In genomic region chrX:37753384-37753783, GRCh38 we compare ENCODE assay signal across 16 cellular contexts. TPM values are rescaled to one million over a fixed set of nuclear protein-coding genes. Genes with fewer than 3 reads are reported as not detected.
DNase-seq lines count a peak whose midpoint lies in the region; ATAC-seq and TF ChIP-seq lines count a peak whose summit lies in the region.
"Had no signal": no experiment of that assay in that cellular context is flagged by ENCODE, and none has a peak within 500 bp of the region (broad histone marks: within the 10 kb centered on the region; RNA-seq: fewer than 3 reads in every experiment).

No MANE protein-coding gene starts in this region.

- no peak overlapping the region for H3K9ac ChIP-seq in MM.1S (ENCODE audit: low read length)
- H3K9ac ChIP-seq: neural progenitor cell had no signal

- H3K9me3 ChIP-seq in MM.1S (replicated peaks; ENCODE audit: insufficient read depth, low read length) (no peaks in the 10 kb centered on the region), upper lobe of left lung (no peaks in the 10 kb centered on the region), right lobe of liver (no peaks in the 10 kb centered on the region)
- H3K9me3 ChIP-seq: left lung had no signal

- no peak for TF ChIP-seq CTCF in MM.1S (IDR thresholded peaks at IDR 0.05; ENCODE audit: low read length)
- no peak for TF ChIP-seq CTCF in activated CD8-positive, alpha-beta T cell treated with anti-CD3 and anti-CD28 coated beads for 36 hours (IDR thresholded peaks at IDR 0.05)
- TF ChIP-seq CTCF in upper lobe of left lung (IDR thresholded peaks at IDR 0.05), result no peak
- TF ChIP-seq CTCF in right lobe of liver (IDR thresholded peaks at IDR 0.05), result no peak

- H3K4me1 ChIP-seq in MM.1S (ENCODE audit: low read length) (peaks cover 51% of the 10 kb centered on the region), upper lobe of left lung (no peaks in the 10 kb centered on the region), right lobe of liver (no peaks in the 10 kb centered on the region)
- H3K4me1 ChIP-seq: neural progenitor cell had no signal

- no peaks in the 10 kb centered on the region for H4K20me1 ChIP-seq in MM.1S (ENCODE audit: insufficient read depth, low read length)

- peak; percentile 34 for ATAC-seq in activated CD8-positive, alpha-beta T cell treated with anti-CD3 and anti-CD28 coated beads for 36 hours
- ATAC-seq in upper lobe of left lung (ENCODE audit: low FRiP score in 2 of 2) (peak; percentile 23 to 45), GM21619 (IDR thresholded peaks at IDR 0.05; ENCODE audit: unreplicated experiment) (no peak), GM21528 (IDR thresholded peaks at IDR 0.05; ENCODE audit: low FRiP score, unreplicated experiment) (no peak), right lobe of liver (no peak)
- ATAC-seq: activated CD4-positive, CD25-positive, alpha-beta regulatory T cell treated with anti-CD3 and anti-CD28 coated beads, Interleukin-2, amount 50 U/mL, for 24 hours; left lung; sciatic nerve had no signal

- POLR2A ChIA-PET in activated CD4-positive, alpha-beta memory T cell treated with anti-CD3 and anti-CD28 coated beads, Interleukin-2, amount 10 ng/mL, durations not matched to agents 7 days and 5 days (lab: Charles Lee), result interaction anchor here (1.6 kb wide), 1 partner anchor 72 kb away, joined by 7 read pairs; no protein-coding TSS in a partner anchor
- POLR2A ChIA-PET in activated CD4-positive, alpha-beta memory T cell treated with anti-CD3 and anti-CD28 coated beads for 36 hours (lab: Charles Lee), result no interaction called here
- POLR2A ChIA-PET in activated CD8-positive, alpha-beta T cell treated with anti-CD3 and anti-CD28 coated beads for 36 hours (lab: Charles Lee), result no interaction called here

- H2AFZ ChIP-seq in MM.1S (ENCODE audit: low read length), result no peak overlapping the region
- H2AFZ ChIP-seq: neural progenitor cell had no signal

- H3K4me3 Mint-ChIP-seq in activated CD4-positive, alpha-beta memory T cell treated with anti-CD3 and anti-CD28 coated beads, Interleukin-2, amount 10 ng/mL, durations not matched to agents 7 days and 5 days, result no peak overlapping the region
- no peak overlapping the region for H3K4me3 Mint-ChIP-seq in activated CD4-positive, alpha-beta memory T cell treated with anti-CD3 and anti-CD28 coated beads for 36 hours
- H3K4me3 Mint-ChIP-seq in activated CD8-positive, alpha-beta T cell treated with anti-CD3 and anti-CD28 coated beads for 36 hours, result no peak overlapping the region
- H3K4me3 Mint-ChIP-seq: activated T-cell treated with anti-CD3 and anti-CD28 coated beads, Interleukin-2, amount 50 U/mL, for 4 hours; neural progenitor cell had no signal

- H3K27ac ChIP-seq in MM.1S (ENCODE audit: low read length) (peak overlapping the region; percentile 99; the same call in 1 of the 2 replicates), upper lobe of left lung (no peak overlapping the region), right lobe of liver (no peak overlapping the region)
- H3K27ac ChIP-seq: neural progenitor cell had no signal

- TF ChIP-seq EP300 in upper lobe of left lung (IDR thresholded peaks at IDR 0.05), result no peak

- H3K27me3 ChIP-seq in MM.1S (replicated peaks; ENCODE audit: insufficient read depth, low read length), result no peaks in the 10 kb centered on the region
- H3K27me3 ChIP-seq in upper lobe of left lung, result no peaks in the 10 kb centered on the region
- H3K27me3 ChIP-seq in right lobe of liver, result peaks cover 5% of the 10 kb centered on the region in 2 donors
- H3K27me3 ChIP-seq: left lung, neural progenitor cell had no signal

- CTCF ChIA-PET in activated CD4-positive, alpha-beta memory T cell treated with anti-CD3 and anti-CD28 coated beads, Interleukin-2, amount 10 ng/mL, durations not matched to agents 7 days and 5 days (lab: Charles Lee), result interaction anchor here (1.2 kb wide), 1 partner anchor 72 kb away, joined by 7 read pairs; no protein-coding TSS in a partner anchor
- CTCF ChIA-PET in activated CD4-positive, alpha-beta memory T cell treated with anti-CD3 and anti-CD28 coated beads for 36 hours (lab: Charles Lee), result interaction anchor here (0.6 kb wide), 1 partner anchor 420 kb away, joined by 3 read pairs; no protein-coding TSS in a partner anchor
- CTCF ChIA-PET in activated CD8-positive, alpha-beta T cell treated with anti-CD3 and anti-CD28 coated beads for 36 hours (lab: Charles Lee), result interaction anchor here (1.9 to 3.6 kb wide), 2 partner anchors 8 to 72 kb away, joined by 10 to 18 read pairs; no protein-coding TSS in a partner anchor

- peaks cover 3% of the 10 kb centered on the region for H3K36me3 Mint-ChIP-seq in activated CD4-positive, alpha-beta memory T cell treated with anti-CD3 and anti-CD28 coated beads, Interleukin-2, amount 10 ng/mL, durations not matched to agents 7 days and 5 days (ENCODE audit: low read depth)
- no peaks in the 10 kb centered on the region for H3K36me3 Mint-ChIP-seq in activated CD4-positive, alpha-beta memory T cell treated with anti-CD3 and anti-CD28 coated beads for 36 hours
- H3K36me3 Mint-ChIP-seq in activated CD8-positive, alpha-beta T cell treated with anti-CD3 and anti-CD28 coated beads for 36 hours (ENCODE audit: low read depth), result no peaks in the 10 kb centered on the region
- H3K36me3 Mint-ChIP-seq: neural progenitor cell had no signal

- peaks cover 28% of the 10 kb centered on the region for H3F3A ChIP-seq in MM.1S (ENCODE audit: insufficient read depth, low read length)

- intact Hi-C loops in activated CD4-positive, alpha-beta memory T cell treated with anti-CD3 and anti-CD28 coated beads for 36 hours (cut with micrococcal nuclease), result no loop called here
- intact Hi-C loops in activated CD8-positive, alpha-beta T cell treated with anti-CD3 and anti-CD28 coated beads for 36 hours (cut with micrococcal nuclease), result no loop called here
- intact Hi-C loops in right lobe of liver (cut with DNase I), result no loop called here

- no peaks in the 10 kb centered on the region for H3K27me3 Mint-ChIP-seq in activated CD4-positive, alpha-beta memory T cell treated with anti-CD3 and anti-CD28 coated beads, Interleukin-2, amount 10 ng/mL, durations not matched to agents 7 days and 5 days
- no peaks in the 10 kb centered on the region for H3K27me3 Mint-ChIP-seq in activated CD4-positive, alpha-beta memory T cell treated with anti-CD3 and anti-CD28 coated beads for 36 hours
- H3K27me3 Mint-ChIP-seq in activated CD8-positive, alpha-beta T cell treated with anti-CD3 and anti-CD28 coated beads for 36 hours, result no peaks in the 10 kb centered on the region

- H3K4me3 ChIP-seq in MM.1S (ENCODE audit: low read length) (no peak overlapping the region), upper lobe of left lung (no peak overlapping the region), right lobe of liver (no peak overlapping the region)
- H3K4me3 ChIP-seq: left lung, neural progenitor cell had no signal

- H3K36me3 ChIP-seq in MM.1S (replicated peaks; ENCODE audit: insufficient read depth, low read length) (no peaks in the 10 kb centered on the region), upper lobe of left lung (no peaks in the 10 kb centered on the region), right lobe of liver (no peaks in the 10 kb centered on the region)
- H3K36me3 ChIP-seq: left lung, neural progenitor cell had no signal

- no peak for DNase-seq in activated CD4-positive, alpha-beta memory T cell treated with anti-CD3 and anti-CD28 coated beads, Interleukin-2, amount 10 ng/mL, durations not matched to agents 7 days and 5 days
- no peak for DNase-seq in activated CD4-positive, alpha-beta memory T cell treated with anti-CD3 and anti-CD28 coated beads for 36 hours
- DNase-seq in MM.1S (no peak), upper lobe of left lung (no peak), right lobe of liver (no peak)
- peak; percentile 13 for DNase-seq in activated CD8-positive, alpha-beta T cell treated with anti-CD3 and anti-CD28 coated beads for 36 hours
- DNase-seq: 8988T; activated T-cell treated with anti-CD3 and anti-CD28 coated beads, Interleukin-2, amount 50 U/mL, for 4 hours; hypothalamus; left lung had no signal

- no peaks in the 10 kb centered on the region for H3K9me2 ChIP-seq in MM.1S (replicated peaks; ENCODE audit: insufficient read depth, low read length)

- peak overlapping the region; percentile 26 for H3K27ac Mint-ChIP-seq in activated CD4-positive, alpha-beta memory T cell treated with anti-CD3 and anti-CD28 coated beads, Interleukin-2, amount 10 ng/mL, durations not matched to agents 7 days and 5 days
- no peak overlapping the region for H3K27ac Mint-ChIP-seq in activated CD4-positive, alpha-beta memory T cell treated with anti-CD3 and anti-CD28 coated beads for 36 hours
- no peak overlapping the region for H3K27ac Mint-ChIP-seq in activated CD8-positive, alpha-beta T cell treated with anti-CD3 and anti-CD28 coated beads for 36 hours
- H3K27ac Mint-ChIP-seq: neural progenitor cell had no signal

- no peaks in the 10 kb centered on the region for H3K9me3 Mint-ChIP-seq in activated CD4-positive, alpha-beta memory T cell treated with anti-CD3 and anti-CD28 coated beads, Interleukin-2, amount 10 ng/mL, durations not matched to agents 7 days and 5 days
- no peaks in the 10 kb centered on the region for H3K9me3 Mint-ChIP-seq in activated CD4-positive, alpha-beta memory T cell treated with anti-CD3 and anti-CD28 coated beads for 36 hours
- peaks cover 3% of the 10 kb centered on the region for H3K9me3 Mint-ChIP-seq in activated CD8-positive, alpha-beta T cell treated with anti-CD3 and anti-CD28 coated beads for 36 hours
- H3K9me3 Mint-ChIP-seq: activated T-cell treated with anti-CD3 and anti-CD28 coated beads, Interleukin-2, amount 50 U/mL, for 4 hours; neural progenitor cell had no signal

- peaks cover 6% of the 10 kb centered on the region for H3K4me1 Mint-ChIP-seq in activated CD4-positive, alpha-beta memory T cell treated with anti-CD3 and anti-CD28 coated beads, Interleukin-2, amount 10 ng/mL, durations not matched to agents 7 days and 5 days
- peaks cover 15% of the 10 kb centered on the region for H3K4me1 Mint-ChIP-seq in activated CD4-positive, alpha-beta memory T cell treated with anti-CD3 and anti-CD28 coated beads for 36 hours (ENCODE audit: low read depth)
- H3K4me1 Mint-ChIP-seq in activated CD8-positive, alpha-beta T cell treated with anti-CD3 and anti-CD28 coated beads for 36 hours (ENCODE audit: low read depth), result peaks cover 16% of the 10 kb centered on the region
- H3K4me1 Mint-ChIP-seq: neural progenitor cell had no signal

- no peak overlapping the region for H3K4me2 ChIP-seq in MM.1S (ENCODE audit: low read depth, low read length)
- H3K4me2 ChIP-seq: neural progenitor cell had no signal

- H3K79me2 ChIP-seq in MM.1S (ENCODE audit: low read length), result no peaks in the 10 kb centered on the region

- no peak for TF ChIP-seq POLR2A in upper lobe of left lung (IDR thresholded peaks at IDR 0.05)
- TF ChIP-seq POLR2A in right lobe of liver (IDR thresholded peaks at IDR 0.05), result no peak

- WGBS in upper lobe of left lung, 2 donors, result 59 to 70% methylated on average over 2 of the region's 2 CpGs
- WGBS in right lobe of liver (ENCODE audit: insufficient coverage, low coverage, low lambda C conversion rate, missing lambda C conversion rate), result 34% methylated on average over 2 of the region's 2 CpGs

RNA-seq across cellular contexts. Expression of gene CYBB, which starts 26.5 kb away (rescaled TPM):
- total RNA-seq in activated CD4-positive, alpha-beta memory T cell treated with anti-CD3 and anti-CD28 coated beads, Interleukin-2, amount 10 ng/mL, durations not matched to agents 7 days and 5 days, result not detected
- total RNA-seq in activated CD4-positive, alpha-beta memory T cell treated with anti-CD3 and anti-CD28 coated beads for 36 hours, result not detected
- total RNA-seq in activated CD8-positive, alpha-beta T cell treated with anti-CD3 and anti-CD28 coated beads for 36 hours, result under 1 TPM; 0.07 to 0.25 TPM
- total RNA-seq in upper lobe of left lung (100 to 1,000 TPM in 2 of 6 donors, 10 to 100 TPM in 4; 12.1 to 254 (median 45.5) TPM), right lobe of liver (10 to 100 TPM in 3 of 6 experiments, 1 to 10 TPM in 3; 5.7 to 39.4 (median 10.0) TPM)
- total RNA-seq: dermis microvascular lymphatic vessel endothelial cell had no signal

Comparison
In these comparisons a context has a peak if more than half of its experiments do, and no peak if none do; other contexts are left out.
1. ATAC-seq: peak in activated CD8-positive, alpha-beta T cell treated with anti-CD3 and anti-CD28 coated beads for 36 hours (single experiment) and upper lobe of left lung (2 of 2); none in GM21619 (single experiment), GM21528 (single experiment) and right lobe of liver (0 of 4).
2. RNA of gene CYBB, which starts 26.5 kb away (total RNA-seq): 12.1 to 254 TPM in upper lobe of left lung and 5.7 to 39.4 TPM in right lobe of liver; 0.07 to 0.25 TPM in activated CD8-positive, alpha-beta T cell treated with anti-CD3 and anti-CD28 coated beads for 36 hours, not detected in activated CD4-positive, alpha-beta memory T cell treated with anti-CD3 and anti-CD28 coated beads for 36 hours and not detected in activated CD4-positive, alpha-beta memory T cell treated with anti-CD3 and anti-CD28 coated beads, Interleukin-2, amount 10 ng/mL, durations not matched to agents 7 days and 5 days; every median in the first group is over 4 times any median in the second.